1 cellular context compared by ENCODE assay signal in the genomic region with DNA sequence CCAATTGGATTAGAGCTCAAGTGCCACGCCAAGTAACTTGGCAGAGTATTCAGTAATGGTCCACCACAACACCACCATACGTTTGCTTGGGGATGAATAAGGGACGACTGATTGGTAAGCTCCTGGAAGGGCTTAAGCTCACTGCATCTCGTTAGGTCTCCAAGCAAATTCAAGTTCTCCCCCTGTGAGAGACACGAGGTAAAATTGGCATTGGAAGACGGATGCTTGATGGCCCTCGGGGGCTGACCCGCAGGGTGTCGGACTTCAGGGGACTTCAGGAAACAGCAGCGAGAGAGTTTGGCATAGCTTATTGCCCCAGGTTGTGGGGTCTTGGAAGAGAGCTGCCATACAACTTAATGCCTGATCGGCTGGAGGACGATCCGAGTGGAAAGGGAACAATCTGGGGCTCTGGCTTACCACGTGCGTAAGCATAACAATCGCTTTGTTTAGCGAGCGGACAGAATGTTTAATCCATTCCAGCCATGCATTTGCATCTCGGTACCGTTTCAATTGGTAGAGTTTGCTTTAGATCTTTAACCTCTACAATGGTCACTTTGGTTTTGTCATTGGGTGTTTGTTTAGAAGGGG.
TF ChIP-seq lines count a peak whose summit lies in the region.

No MANE protein-coding gene starts in this region.

TF ChIP-seq in WTC11, 78 proteins besides CTCF, POLR2A, EP300 and RAD21 (continued from another document):
- TF ChIP-seq, protein P1, sequence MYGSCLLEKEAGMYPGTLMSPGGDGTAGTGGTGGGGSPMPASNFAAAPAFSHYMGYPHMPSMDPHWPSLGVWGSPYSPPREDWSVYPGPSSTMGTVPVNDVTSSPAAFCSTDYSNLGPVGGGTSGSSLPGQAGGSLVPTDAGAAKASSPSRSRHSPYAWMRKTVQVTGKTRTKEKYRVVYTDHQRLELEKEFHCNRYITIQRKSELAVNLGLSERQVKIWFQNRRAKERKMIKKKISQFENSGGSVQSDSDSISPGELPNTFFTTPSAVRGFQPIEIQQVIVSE (CRISPR knock-in tag; IDR thresholded peaks at IDR 0.05; ENCODE audit: borderline replicate concordance): no peak
- TF ChIP-seq ZNF425 (CRISPR knock-in tag; conservative IDR thresholded peaks at IDR 0.05): peak; percentile 38; the same call in 1 of the 2 replicates
- no peak for TF ChIP-seq TEAD1 (CRISPR knock-in tag; IDR thresholded peaks at IDR 0.05)
- no peak for TF ChIP-seq TCF7 (CRISPR knock-in tag; IDR thresholded peaks at IDR 0.05; ENCODE audit: low read depth)
- TF ChIP-seq ZNF232 (CRISPR knock-in tag; IDR thresholded peaks at IDR 0.05): peak; percentile 73; the same call in 1 of the 2 replicates
- 0 out of 2 replicates have a peak, but pooled peaks have one; percentile 75 for TF ChIP-seq ZNF671 (CRISPR knock-in tag; IDR thresholded peaks at IDR 0.05)
- TF ChIP-seq NFATC4 (CRISPR knock-in tag; IDR thresholded peaks at IDR 0.05): peak; percentile 88
